Comparison of ENCODE assay signal across 25 cellular contexts in genomic region chr22:31921106-31921505, GRCh38.
"Had no signal": no experiment of that assay in that cellular context is flagged by ENCODE, and none has a peak within 500 bp of the region (broad histone marks: within the 10 kb centered on the region; RNA-seq: fewer than 3 reads in every experiment).

No MANE protein-coding gene starts in this region.

- H3K27ac Mint-ChIP-seq: naive thymus-derived CD4-positive, alpha-beta T cell; natural killer cell treated with Interleukin-12 subunit alpha and Interleukin-12 subunit beta and Interleukin-15 and Interleukin-18, amount 100 ng/mL, for 72 hours; stimulated activated effector memory CD8-positive, alpha-beta T cell treated with anti-CD3 and anti-CD28 coated beads, Interleukin-12 subunit alpha, Interleukin-12 subunit beta, amount 100 ng/mL, for 72 hours had no signal

- H3K4me2 ChIP-seq: hepatocyte had no signal

- H3K27me3 ChIP-seq: heart right ventricle, hepatocyte, ovary, stomach, upper lobe of right lung had no signal

- DNase-seq: heart right ventricle; islet precursor cell; left ventricle myocardium inferior; midbrain; mucosa of descending colon; naive thymus-derived CD4-positive, alpha-beta T cell; ovary; retina; right cardiac atrium; stimulated activated CD4-positive, alpha-beta T cell treated with anti-CD3 and anti-CD28 coated beads, Interleukin-12 subunit alpha, Interleukin-12 subunit beta, amount 100 ng/mL, for 4 hours; stimulated activated CD4-positive, alpha-beta T cell treated with anti-CD3 and anti-CD28 coated beads, Interleukin-15, amount 100 ng/mL, for 24 hours; stimulated activated CD4-positive, alpha-beta T cell treated with anti-CD3 and anti-CD28 coated beads, Interleukin-4, amount 100 ng/mL, for 24 hours; stimulated activated naive CD4-positive, alpha-beta T cell treated with Interleukin-2 at 50 U/mL for 16 hours; stomach; tibial artery; trophoblast cell; upper lobe of right lung had no signal

- H3K9me3 Mint-ChIP-seq: natural killer cell treated with Interleukin-12 subunit alpha and Interleukin-12 subunit beta and Interleukin-15 and Interleukin-18, amount 100 ng/mL, for 72 hours; stimulated activated effector memory CD8-positive, alpha-beta T cell treated with anti-CD3 and anti-CD28 coated beads, Interleukin-12 subunit alpha, Interleukin-12 subunit beta, amount 100 ng/mL, for 72 hours had no signal

- H3K36me3 Mint-ChIP-seq: natural killer cell treated with Interleukin-12 subunit alpha and Interleukin-12 subunit beta and Interleukin-15 and Interleukin-18, amount 100 ng/mL, for 72 hours; stimulated activated effector memory CD8-positive, alpha-beta T cell treated with anti-CD3 and anti-CD28 coated beads, Interleukin-12 subunit alpha, Interleukin-12 subunit beta, amount 100 ng/mL, for 72 hours had no signal

- H3K27ac ChIP-seq: heart right ventricle, hepatocyte, left ventricle myocardium inferior, ovary, prostate gland, stomach, thoracic aorta, tibial artery, upper lobe of right lung had no signal

- H3K4me1 ChIP-seq: prostate gland, tibial artery had no signal

- H3K4me3 ChIP-seq: heart right ventricle, hepatocyte, left ventricle myocardium inferior, lung, mucosa of descending colon, ovary, prostate gland, skin epidermis, stomach, thoracic aorta, tibial artery, upper lobe of right lung had no signal

- H3K36me3 ChIP-seq: heart right ventricle, left ventricle myocardium inferior, ovary, prostate gland, stomach, thoracic aorta, tibial artery, upper lobe of right lung had no signal

- H3K4me3 Mint-ChIP-seq: naive thymus-derived CD4-positive, alpha-beta T cell; natural killer cell treated with Interleukin-12 subunit alpha and Interleukin-12 subunit beta and Interleukin-15 and Interleukin-18, amount 100 ng/mL, for 72 hours; stimulated activated effector memory CD8-positive, alpha-beta T cell treated with anti-CD3 and anti-CD28 coated beads, Interleukin-12 subunit alpha, Interleukin-12 subunit beta, amount 100 ng/mL, for 72 hours had no signal

- H2AFZ ChIP-seq: hepatocyte had no signal

- H3K9me3 ChIP-seq: heart right ventricle, left ventricle myocardium inferior, mucosa of descending colon, ovary, prostate gland, stomach, thoracic aorta, tibial artery, upper lobe of right lung had no signal

- ATAC-seq: heart right ventricle; mucosa of descending colon; naive thymus-derived CD4-positive, alpha-beta T cell; natural killer cell treated with Interleukin-12 subunit alpha and Interleukin-12 subunit beta and Interleukin-15 and Interleukin-18, amount 100 ng/mL, for 72 hours; right cardiac atrium; sciatic nerve; stimulated activated effector memory CD8-positive, alpha-beta T cell treated with anti-CD3 and anti-CD28 coated beads, Interleukin-12 subunit alpha, Interleukin-12 subunit beta, amount 100 ng/mL, for 72 hours; upper lobe of right lung had no signal
